Comparison of ENCODE assay signal across 1 cellular context in the genomic region with DNA sequence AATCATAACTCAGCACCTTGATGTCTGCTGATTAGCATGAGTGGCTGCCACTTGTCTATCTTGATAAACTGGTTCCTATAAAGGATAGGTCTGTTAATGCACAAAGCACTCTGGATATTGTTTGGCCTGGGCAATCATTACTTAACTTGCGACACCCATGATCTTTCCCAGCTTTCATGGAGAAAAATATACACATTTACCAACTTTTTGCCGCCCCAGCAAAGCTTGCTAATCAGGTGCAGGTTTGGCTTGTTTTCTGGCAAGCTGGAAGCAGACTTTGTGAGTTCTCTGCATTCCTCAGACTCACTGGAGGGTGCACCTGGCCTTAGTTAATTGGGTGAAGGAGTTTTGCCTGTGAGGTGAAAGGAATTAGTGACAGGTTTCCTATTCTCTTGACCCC.
TF ChIP-seq lines count a peak whose summit lies in the region.

No MANE protein-coding gene starts in this region.

TF ChIP-seq in GM23338, 12 proteins besides CTCF, POLR2A, EP300 and RAD21 (continued from another document):
- TF ChIP-seq, protein P1, sequence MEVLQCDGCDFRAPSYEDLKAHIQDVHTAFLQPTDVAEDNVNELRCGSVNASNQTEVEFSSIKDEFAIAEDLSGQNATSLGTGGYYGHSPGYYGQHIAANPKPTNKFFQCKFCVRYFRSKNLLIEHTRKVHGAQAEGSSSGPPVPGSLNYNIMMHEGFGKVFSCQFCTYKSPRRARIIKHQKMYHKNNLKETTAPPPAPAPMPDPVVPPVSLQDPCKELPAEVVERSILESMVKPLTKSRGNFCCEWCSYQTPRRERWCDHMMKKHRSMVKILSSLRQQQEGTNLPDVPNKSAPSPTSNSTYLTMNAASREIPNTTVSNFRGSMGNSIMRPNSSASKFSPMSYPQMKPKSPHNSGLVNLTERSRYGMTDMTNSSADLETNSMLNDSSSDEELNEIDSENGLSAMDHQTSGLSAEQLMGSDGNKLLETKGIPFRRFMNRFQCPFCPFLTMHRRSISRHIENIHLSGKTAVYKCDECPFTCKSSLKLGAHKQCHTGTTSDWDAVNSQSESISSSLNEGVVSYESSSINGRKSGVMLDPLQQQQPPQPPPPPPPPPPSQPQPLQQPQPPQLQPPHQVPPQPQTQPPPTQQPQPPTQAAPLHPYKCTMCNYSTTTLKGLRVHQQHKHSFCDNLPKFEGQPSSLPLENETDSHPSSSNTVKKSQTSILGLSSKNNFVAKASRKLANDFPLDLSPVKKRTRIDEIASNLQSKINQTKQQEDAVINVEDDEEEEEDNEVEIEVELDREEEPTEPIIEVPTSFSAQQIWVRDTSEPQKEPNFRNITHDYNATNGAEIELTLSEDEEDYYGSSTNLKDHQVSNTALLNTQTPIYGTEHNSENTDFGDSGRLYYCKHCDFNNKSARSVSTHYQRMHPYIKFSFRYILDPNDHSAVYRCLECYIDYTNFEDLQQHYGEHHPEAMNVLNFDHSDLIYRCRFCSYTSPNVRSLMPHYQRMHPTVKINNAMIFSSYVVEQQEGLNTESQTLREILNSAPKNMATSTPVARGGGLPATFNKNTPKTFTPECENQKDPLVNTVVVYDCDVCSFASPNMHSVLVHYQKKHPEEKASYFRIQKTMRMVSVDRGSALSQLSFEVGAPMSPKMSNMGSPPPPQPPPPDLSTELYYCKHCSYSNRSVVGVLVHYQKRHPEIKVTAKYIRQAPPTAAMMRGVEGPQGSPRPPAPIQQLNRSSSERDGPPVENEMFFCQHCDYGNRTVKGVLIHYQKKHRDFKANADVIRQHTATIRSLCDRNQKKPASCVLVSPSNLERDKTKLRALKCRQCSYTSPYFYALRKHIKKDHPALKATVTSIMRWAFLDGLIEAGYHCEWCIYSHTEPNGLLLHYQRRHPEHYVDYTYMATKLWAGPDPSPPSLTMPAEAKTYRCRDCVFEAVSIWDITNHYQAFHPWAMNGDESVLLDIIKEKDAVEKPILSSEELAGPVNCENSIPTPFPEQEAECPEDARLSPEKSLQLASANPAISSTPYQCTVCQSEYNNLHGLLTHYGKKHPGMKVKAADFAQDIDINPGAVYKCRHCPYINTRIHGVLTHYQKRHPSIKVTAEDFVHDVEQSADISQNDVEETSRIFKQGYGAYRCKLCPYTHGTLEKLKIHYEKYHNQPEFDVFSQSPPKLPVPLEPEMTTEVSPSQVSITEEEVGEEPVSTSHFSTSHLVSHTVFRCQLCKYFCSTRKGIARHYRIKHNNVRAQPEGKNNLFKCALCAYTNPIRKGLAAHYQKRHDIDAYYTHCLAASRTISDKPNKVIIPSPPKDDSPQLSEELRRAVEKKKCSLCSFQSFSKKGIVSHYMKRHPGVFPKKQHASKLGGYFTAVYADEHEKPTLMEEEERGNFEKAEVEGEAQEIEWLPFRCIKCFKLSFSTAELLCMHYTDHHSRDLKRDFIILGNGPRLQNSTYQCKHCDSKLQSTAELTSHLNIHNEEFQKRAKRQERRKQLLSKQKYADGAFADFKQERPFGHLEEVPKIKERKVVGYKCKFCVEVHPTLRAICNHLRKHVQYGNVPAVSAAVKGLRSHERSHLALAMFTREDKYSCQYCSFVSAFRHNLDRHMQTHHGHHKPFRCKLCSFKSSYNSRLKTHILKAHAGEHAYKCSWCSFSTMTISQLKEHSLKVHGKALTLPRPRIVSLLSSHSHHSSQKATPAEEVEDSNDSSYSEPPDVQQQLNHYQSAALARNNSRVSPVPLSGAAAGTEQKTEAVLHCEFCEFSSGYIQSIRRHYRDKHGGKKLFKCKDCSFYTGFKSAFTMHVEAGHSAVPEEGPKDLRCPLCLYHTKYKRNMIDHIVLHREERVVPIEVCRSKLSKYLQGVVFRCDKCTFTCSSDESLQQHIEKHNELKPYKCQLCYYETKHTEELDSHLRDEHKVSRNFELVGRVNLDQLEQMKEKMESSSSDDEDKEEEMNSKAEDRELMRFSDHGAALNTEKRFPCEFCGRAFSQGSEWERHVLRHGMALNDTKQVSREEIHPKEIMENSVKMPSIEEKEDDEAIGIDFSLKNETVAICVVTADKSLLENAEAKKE (CRISPR knock-in tag; IDR thresholded peaks at IDR 0.05), result no peak
- TF ChIP-seq POLR2AphosphoS5 (IDR thresholded peaks at IDR 0.05; ENCODE audit: low read depth) (no peak), NANOG (IDR thresholded peaks at IDR 0.05; ENCODE audit: borderline replicate concordance) (no peak), ZNF114 (CRISPR knock-in tag; IDR thresholded peaks at IDR 0.05) (no peak), ZNF331 (CRISPR knock-in tag; IDR thresholded peaks at IDR 0.05; ENCODE audit: low read depth) (no peak)
- TF ChIP-seq, protein P2, sequence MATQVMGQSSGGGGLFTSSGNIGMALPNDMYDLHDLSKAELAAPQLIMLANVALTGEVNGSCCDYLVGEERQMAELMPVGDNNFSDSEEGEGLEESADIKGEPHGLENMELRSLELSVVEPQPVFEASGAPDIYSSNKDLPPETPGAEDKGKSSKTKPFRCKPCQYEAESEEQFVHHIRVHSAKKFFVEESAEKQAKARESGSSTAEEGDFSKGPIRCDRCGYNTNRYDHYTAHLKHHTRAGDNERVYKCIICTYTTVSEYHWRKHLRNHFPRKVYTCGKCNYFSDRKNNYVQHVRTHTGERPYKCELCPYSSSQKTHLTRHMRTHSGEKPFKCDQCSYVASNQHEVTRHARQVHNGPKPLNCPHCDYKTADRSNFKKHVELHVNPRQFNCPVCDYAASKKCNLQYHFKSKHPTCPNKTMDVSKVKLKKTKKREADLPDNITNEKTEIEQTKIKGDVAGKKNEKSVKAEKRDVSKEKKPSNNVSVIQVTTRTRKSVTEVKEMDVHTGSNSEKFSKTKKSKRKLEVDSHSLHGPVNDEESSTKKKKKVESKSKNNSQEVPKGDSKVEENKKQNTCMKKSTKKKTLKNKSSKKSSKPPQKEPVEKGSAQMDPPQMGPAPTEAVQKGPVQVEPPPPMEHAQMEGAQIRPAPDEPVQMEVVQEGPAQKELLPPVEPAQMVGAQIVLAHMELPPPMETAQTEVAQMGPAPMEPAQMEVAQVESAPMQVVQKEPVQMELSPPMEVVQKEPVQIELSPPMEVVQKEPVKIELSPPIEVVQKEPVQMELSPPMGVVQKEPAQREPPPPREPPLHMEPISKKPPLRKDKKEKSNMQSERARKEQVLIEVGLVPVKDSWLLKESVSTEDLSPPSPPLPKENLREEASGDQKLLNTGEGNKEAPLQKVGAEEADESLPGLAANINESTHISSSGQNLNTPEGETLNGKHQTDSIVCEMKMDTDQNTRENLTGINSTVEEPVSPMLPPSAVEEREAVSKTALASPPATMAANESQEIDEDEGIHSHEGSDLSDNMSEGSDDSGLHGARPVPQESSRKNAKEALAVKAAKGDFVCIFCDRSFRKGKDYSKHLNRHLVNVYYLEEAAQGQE (IDR thresholded peaks at IDR 0.05; ENCODE audit: unreplicated experiment), result no peak
TF ChIP-seq in GM23338: peak in this region for 0.
